In the genomic region with DNA sequence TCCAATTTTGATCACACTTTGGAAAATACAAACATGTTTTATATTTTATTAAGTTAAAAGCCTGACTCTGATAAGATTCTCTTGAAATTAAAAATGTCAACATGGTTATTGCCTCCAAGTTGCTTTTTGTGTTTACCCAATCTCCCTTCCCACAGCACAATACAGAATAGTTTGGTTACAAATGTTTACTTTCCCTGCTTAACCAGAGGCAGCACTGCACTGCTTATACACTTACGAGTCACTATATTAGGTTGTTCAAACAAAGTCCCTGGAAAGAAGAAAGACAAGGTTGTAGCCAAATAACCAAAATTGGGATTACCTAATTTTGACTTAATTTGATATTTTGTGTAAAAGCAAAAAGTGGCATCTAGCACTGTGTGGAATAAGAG, we compare ENCODE assay signal across 17 cellular contexts. TPM values are rescaled to one million over a fixed set of nuclear protein-coding genes. Genes with fewer than 3 reads are reported as not detected.
DNase-seq lines count a peak whose midpoint lies in the region; ATAC-seq and TF ChIP-seq lines count a peak whose summit lies in the region.
"Had no signal": no experiment of that assay in that cellular context is flagged by ENCODE, and none has a peak within 500 bp of the region (broad histone marks: within the 10 kb centered on the region; RNA-seq: fewer than 3 reads in every experiment).

No MANE protein-coding gene starts in this region.

- H3K27me3 ChIP-seq in prostate gland (replicated peaks; ENCODE audit: insufficient read depth), result no peaks in the 10 kb centered on the region
- H3K27me3 ChIP-seq: BE2C had no signal

- no peaks in the 10 kb centered on the region for H3K36me3 ChIP-seq in prostate gland
- H3K36me3 ChIP-seq: BE2C had no signal

- 61% methylated on average over 1 of the region's 1 CpG for WGBS in prostate gland

- no peak for TF ChIP-seq CTCF in prostate gland (IDR thresholded peaks at IDR 0.05)

- no peak for TF ChIP-seq POLR2A in prostate gland (IDR thresholded peaks at IDR 0.05)

- ATAC-seq in GM18873 (IDR thresholded peaks at IDR 0.05; ENCODE audit: low FRiP score, unreplicated experiment) (no peak), GM21423 (IDR thresholded peaks at IDR 0.05; ENCODE audit: unreplicated experiment) (no peak)

- H3K27ac ChIP-seq in prostate gland, result no peak overlapping the region

- no peaks in the 10 kb centered on the region for H3K4me1 ChIP-seq in prostate gland (replicated peaks)

- H3K9me3 ChIP-seq in prostate gland, result no peaks in the 10 kb centered on the region
- H3K9me3 ChIP-seq: BE2C had no signal

- no peak overlapping the region for H3K4me3 ChIP-seq in prostate gland

- DNase-seq in H4 (ENCODE audit: low spot score), result peak; percentile 34
- peak; percentile 25 for DNase-seq in M059J (ENCODE audit: low read depth)
- DNase-seq in fibroblast of gingiva (ENCODE audit: low read depth), result peak; percentile 19
- DNase-seq in prostate gland (ENCODE audit: low spot score), result peak; percentile 4
- DNase-seq in AG20443 (ENCODE audit: low spot score), result no peak
- DNase-seq: ACHN; BE2C; CD4-positive, alpha-beta T cell; DMS79; GOT3; Karpas-422; NCI-H187 treated with DMSO at 0.1 percent for 48 hours; NCI-H446; NCI-H748 treated with DMSO at 0.1 percent for 48 hours; SW 1271 had no signal

- intact Hi-C loops in prostate gland (cut with DNase I), result no loop called here

RNA-seq across cellular contexts. Expression of a gene that starts 25.9 kb away (rescaled TPM):
- 11.9 and 20.9 TPM in 2 replicates for total RNA-seq in H4 (2014; rRNA removed; shearing (Covaris generic))
- total RNA-seq in M059J (2014; rRNA removed; shearing (Covaris generic)), result 11.2 and 11.7 TPM in 2 replicates
- 10 to 100 TPM; 11.5 to 12.6 TPM for total RNA-seq in prostate gland
